21 cellular contexts compared by ENCODE assay signal in genomic region chr6:44453146-44453545, GRCh38.
"Had no signal": no experiment of that assay in that cellular context is flagged by ENCODE, and none has a peak within 500 bp of the region (broad histone marks: within the 10 kb centered on the region; RNA-seq: fewer than 3 reads in every experiment).

No MANE protein-coding gene starts in this region.

- H3K79me2 ChIP-seq: hepatocyte, parathyroid adenoma had no signal

- H3K27ac ChIP-seq: hepatocyte, neutrophil, parathyroid adenoma, stomach had no signal

- H3K36me3 Mint-ChIP-seq: WTC11 had no signal

- H3K27me3 ChIP-seq: hepatocyte, stomach had no signal

- H3K4me2 ChIP-seq: hepatocyte had no signal

- H3K4me3 Mint-ChIP-seq: activated CD8-positive, alpha-beta T cell treated with anti-CD3 and anti-CD28 coated beads, Interleukin-2, amount 10 ng/mL, durations not matched to agents 7 days and 5 days; activated naive CD8-positive, alpha-beta T cell; activated T-cell treated with anti-CD3 and anti-CD28 coated beads, Interleukin-2, amount 50 U/mL, for 72 hours; brain; dendritic cell treated with granulocyte-macrophage colony-stimulating factor and Interleukin-4, amounts not matched to agents 40 ng/mL and 50 ng/mL, for 4 days; effector memory CD8-positive, alpha-beta T cell; natural killer cell; T-helper 1 cell treated with Interleukin-12 subunit alpha and Interleukin-12 subunit beta and Interleukin-4 antibody, amounts not matched to agents 30 μg/mL and 1 μg/mL, for 36 hours; WTC11 had no signal

- H3K4me1 ChIP-seq: parathyroid adenoma had no signal

- H3K9me3 ChIP-seq: neutrophil, stomach had no signal

- H3K9ac ChIP-seq: parathyroid adenoma had no signal

- H3K9me3 Mint-ChIP-seq: activated T-cell treated with anti-CD3 and anti-CD28 coated beads, Interleukin-2, amount 50 U/mL, for 72 hours; brain; dendritic cell treated with granulocyte-macrophage colony-stimulating factor and Interleukin-4, amounts not matched to agents 40 ng/mL and 50 ng/mL, for 4 days; effector memory CD8-positive, alpha-beta T cell; natural killer cell; T-helper 1 cell treated with Interleukin-12 subunit alpha and Interleukin-12 subunit beta and Interleukin-4 antibody, amounts not matched to agents 30 μg/mL and 1 μg/mL, for 36 hours; WTC11 had no signal

- DNase-seq: activated CD4-positive, alpha-beta T cell treated with anti-CD3 and anti-CD28 coated beads for 4 hours; activated CD8-positive, alpha-beta memory T cell treated with anti-CD3 and anti-CD28 coated beads, Interleukin-2, amount 50 U/mL, for 48 hours; activated CD8-positive, alpha-beta T cell treated with anti-CD3 and anti-CD28 coated beads, Interleukin-2, amount 10 ng/mL, durations not matched to agents 7 days and 5 days; activated gamma-delta T cell treated with Interleukin-2 at 50 U/mL for 16 hours; activated T-cell treated with anti-CD3 and anti-CD28 coated beads, Interleukin-2, amount 50 U/mL, for 72 hours; amygdala; effector memory CD8-positive, alpha-beta T cell; kidney; mesendoderm; natural killer cell; stimulated activated CD4-positive, alpha-beta T cell treated with anti-CD3 and anti-CD28 coated beads, Interleukin-12 subunit alpha, Interleukin-12 subunit beta, amount 100 ng/mL, for 4 hours; stimulated activated CD4-positive, alpha-beta T cell treated with anti-CD3 and anti-CD28 coated beads, Interleukin-2, amount 100 ng/mL, for 24 hours; stomach had no signal

- H2AFZ ChIP-seq: hepatocyte, parathyroid adenoma had no signal

- ATAC-seq: activated CD8-positive, alpha-beta T cell treated with anti-CD3 and anti-CD28 coated beads, Interleukin-2, amount 10 ng/mL, durations not matched to agents 7 days and 5 days; activated T-cell treated with anti-CD3 and anti-CD28 coated beads, Interleukin-2, amount 50 U/mL, for 72 hours; effector memory CD8-positive, alpha-beta T cell; natural killer cell; WTC11 had no signal

- H3K27ac Mint-ChIP-seq: activated CD8-positive, alpha-beta T cell treated with anti-CD3 and anti-CD28 coated beads, Interleukin-2, amount 10 ng/mL, durations not matched to agents 7 days and 5 days; dendritic cell treated with granulocyte-macrophage colony-stimulating factor and Interleukin-4, amounts not matched to agents 40 ng/mL and 50 ng/mL, for 4 days; effector memory CD8-positive, alpha-beta T cell; natural killer cell; T-helper 1 cell treated with Interleukin-12 subunit alpha and Interleukin-12 subunit beta and Interleukin-4 antibody, amounts not matched to agents 30 μg/mL and 1 μg/mL, for 36 hours; WTC11 had no signal

- H3K4me3 ChIP-seq: hepatocyte, stomach had no signal

- H3K27me3 Mint-ChIP-seq: activated naive CD8-positive, alpha-beta T cell; brain had no signal

- H3K4me1 Mint-ChIP-seq: natural killer cell, WTC11 had no signal
